ENCODE assay signal across 17 cellular contexts in the genomic region with DNA sequence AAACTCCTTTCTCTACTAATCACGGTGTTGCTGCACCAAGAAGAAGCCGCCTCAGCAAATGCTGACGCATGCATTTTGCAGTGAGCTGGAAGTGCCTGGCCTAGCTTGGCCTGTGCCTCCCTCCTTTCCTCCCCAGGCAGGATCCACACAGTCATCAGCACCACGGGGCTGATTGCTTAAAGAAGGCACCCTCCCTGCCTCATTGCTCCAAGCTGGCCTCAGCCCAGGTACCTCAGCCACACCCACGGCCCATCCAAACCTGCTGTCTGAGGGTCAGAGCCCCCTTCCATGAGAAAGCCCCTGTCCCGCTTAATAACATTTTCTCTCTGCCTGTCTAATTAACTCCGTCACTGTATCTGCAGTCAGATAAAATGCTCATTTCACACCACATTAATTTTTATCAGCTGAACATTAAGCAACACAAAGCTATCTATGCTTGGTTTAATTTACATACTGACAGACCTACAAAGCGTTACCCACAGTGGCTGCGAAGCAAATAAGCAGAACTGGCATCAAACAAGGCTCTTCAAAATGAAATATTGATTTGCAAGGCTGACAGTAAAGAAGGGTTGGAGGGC.
A peak's percentile ranks its signal among the peaks of the same experiment; 100 is the strongest.
DNase-seq lines count a peak whose midpoint lies in the region; ATAC-seq, FAIRE-seq and TF ChIP-seq lines count a peak whose summit lies in the region.
"Had no signal": no experiment of that assay in that cellular context is flagged by ENCODE, and none has a peak within 500 bp of the region (broad histone marks: within the 10 kb centered on the region; RNA-seq: fewer than 3 reads in every experiment).

No MANE protein-coding gene starts in this region.

- no peak for DNase-seq in A549 (ENCODE audit: low read depth in 1 of 2, low spot score in 1 of 2)
- peak in 1 of 3 donors; percentile 37 for DNase-seq in CD4-positive, CD25-positive, alpha-beta regulatory T cell
- DNase-seq in lower leg skin (ENCODE audit: low spot score in 2 of 2) = peak; percentile 43 to 84
- DNase-seq in EL = no peak
- no peak for DNase-seq in caudate nucleus (lab: John Stamatoyannopoulos, UW)
- DNase-seq: activated gamma-delta T cell treated with Interleukin-2 at 50 U/mL for 16 hours, DMS153, NCI-H1417 treated with DMSO at 0.1 percent for 48 hours, NCI-H2227 treated with DMSO at 0.1 percent for 48 hours, psoas muscle, SHP77 treated with DMSO at 0.1 percent for 48 hours, tibial artery had no signal

- 44% methylated on average over 9 of the region's 9 CpGs for WGBS in A549 (ENCODE audit: missing lambda C conversion rate)
- 54 to 67% methylated on average over 9 of the region's 9 CpGs for WGBS in lower leg skin, 2 donors

- no peaks in the 10 kb centered on the region for H3K36me3 ChIP-seq in CD4-positive, CD25-positive, alpha-beta regulatory T cell (ENCODE audit: control insufficient read depth, insufficient read depth, low read length)
- H3K36me3 ChIP-seq: tibial artery had no signal

- H3K4me3 ChIP-seq in A549 (no peak overlapping the region), lower leg skin (ENCODE audit: low read depth, poor library complexity, severe bottlenecking) (no peak overlapping the region)
- peak overlapping the region; percentile 58 for H3K4me3 ChIP-seq in CD4-positive, CD25-positive, alpha-beta regulatory T cell (ENCODE audit: low read depth, low read length)
- H3K4me3 ChIP-seq: psoas muscle, tibial artery had no signal

- no peaks in the 10 kb centered on the region for H3K9me3 ChIP-seq in A549
- H3K9me3 ChIP-seq in CD4-positive, CD25-positive, alpha-beta regulatory T cell (ENCODE audit: control insufficient read depth in 2 of 2, low read length in 2 of 2) = peaks cover 13 to 17% of the 10 kb centered on the region in 2 experiments

- H3K4me1 ChIP-seq in A549 = no peaks in the 10 kb centered on the region
- peaks cover 14% of the 10 kb centered on the region for H3K4me1 ChIP-seq in CD4-positive, CD25-positive, alpha-beta regulatory T cell (ENCODE audit: control insufficient read depth, insufficient read depth, low read length, poor library complexity, severe bottlenecking)
- H3K4me1 ChIP-seq: psoas muscle, tibial artery had no signal

- H3K27ac Mint-ChIP-seq in CD4-positive, CD25-positive, alpha-beta regulatory T cell = peak overlapping the region; percentile 52 to 92 (median 78)
- H3K27ac Mint-ChIP-seq in activated T-helper 17 cell treated with anti-CD3 and anti-CD28 coated beads, Interleukin-2, amount 50 U/mL, for 72 hours = peak overlapping the region; percentile 89
- H3K27ac Mint-ChIP-seq: T-helper 2 cell treated with Interferon-gamma antibody and Interleukin-4, amounts not matched to agents 5 μg/mL and 100 μg/mL, for 36 hours had no signal

- peak overlapping the region in 1 of 4 donors; percentile 75 for H3K4me3 Mint-ChIP-seq in CD4-positive, CD25-positive, alpha-beta regulatory T cell
- H3K4me3 Mint-ChIP-seq in activated T-helper 17 cell treated with anti-CD3 and anti-CD28 coated beads, Interleukin-2, amount 50 U/mL, for 72 hours = peak overlapping the region; percentile 87
- H3K4me3 Mint-ChIP-seq: T-helper 2 cell treated with Interferon-gamma antibody and Interleukin-4, amounts not matched to agents 5 μg/mL and 100 μg/mL, for 36 hours had no signal

- H3K27me3 ChIP-seq in CD4-positive, CD25-positive, alpha-beta regulatory T cell (ENCODE audit: control insufficient read depth, insufficient read depth, low read length) = no peaks in the 10 kb centered on the region
- H3K27me3 ChIP-seq: tibial artery had no signal

- TF ChIP-seq RAD21 in A549 (conservative IDR thresholded peaks at IDR 0.05 in 1 of 2, IDR thresholded peaks at IDR 0.05 in 1 of 2) = no peak

- no peak for FAIRE-seq in A549 (lab: Jason Lieb, UNC)
- FAIRE-seq: GM18507 had no signal

- CTCF ChIA-PET in A549 (lab: Yijun Ruan, JAX) = no interaction called here

- no peak overlapping the region for H3K27ac ChIP-seq in A549
- H3K27ac ChIP-seq in CD4-positive, CD25-positive, alpha-beta regulatory T cell (ENCODE audit: insufficient read depth, low read length, poor library complexity, severe bottlenecking) = peak overlapping the region; percentile 60
- no peak overlapping the region for H3K27ac ChIP-seq in caudate nucleus (ENCODE audit: low read depth, low read length)
- H3K27ac ChIP-seq: psoas muscle, tibial artery had no signal

- peaks cover 5% of the 10 kb centered on the region for H3K36me3 Mint-ChIP-seq in CD4-positive, CD25-positive, alpha-beta regulatory T cell
- H3K36me3 Mint-ChIP-seq in activated T-helper 17 cell treated with anti-CD3 and anti-CD28 coated beads, Interleukin-2, amount 50 U/mL, for 72 hours (ENCODE audit: low read depth) = peaks cover 31% of the 10 kb centered on the region

- no peak overlapping the region for H3K4me2 ChIP-seq in A549

- TF ChIP-seq POLR2A in A549 (IDR thresholded peaks at IDR 0.05; ENCODE audit: low read length) (no peak), lower leg skin (IDR thresholded peaks at IDR 0.05) (no peak)

- POLR2A ChIA-PET in A549 (lab: Yijun Ruan, JAX) = no interaction called here

- TF ChIP-seq EP300 in A549 (IDR thresholded peaks at IDR 0.05) = no peak

- H3K27me3 Mint-ChIP-seq in CD4-positive, CD25-positive, alpha-beta regulatory T cell = no peaks in the 10 kb centered on the region
- H3K27me3 Mint-ChIP-seq in activated T-helper 17 cell treated with anti-CD3 and anti-CD28 coated beads, Interleukin-2, amount 50 U/mL, for 72 hours = no peaks in the 10 kb centered on the region
- H3K27me3 Mint-ChIP-seq: activated CD4-positive, alpha-beta T cell treated with anti-CD3 and anti-CD28 coated beads, Interleukin-2, amount 10 ng/mL, durations not matched to agents 24 days and 14 days had no signal

- TF ChIP-seq CTCF in A549 (IDR thresholded peaks at IDR 0.05) (no peak), lower leg skin (IDR thresholded peaks at IDR 0.05) (no peak)

- ATAC-seq in A549 (no peak), GM18498 (IDR thresholded peaks at IDR 0.05; ENCODE audit: unreplicated experiment) (no peak)
- ATAC-seq in CD4-positive, CD25-positive, alpha-beta regulatory T cell (ENCODE audit: low read depth in 2 of 2) = peak; percentile 48 to 54
- peak; percentile 67 for ATAC-seq in activated T-helper 17 cell treated with anti-CD3 and anti-CD28 coated beads, Interleukin-2, amount 50 U/mL, for 72 hours (replicated peaks)
- ATAC-seq: psoas muscle had no signal

- intact Hi-C loops in lower leg skin (cut with DNase I; ENCODE audit: low total_unique reads) = no loop called here

- peaks cover 0 to 17% (median 0%) of the 10 kb centered on the region in 7 donors for H3K9me3 Mint-ChIP-seq in CD4-positive, CD25-positive, alpha-beta regulatory T cell
- peaks cover 5% of the 10 kb centered on the region for H3K9me3 Mint-ChIP-seq in activated T-helper 17 cell treated with anti-CD3 and anti-CD28 coated beads, Interleukin-2, amount 50 U/mL, for 72 hours

- peaks cover 5 to 31% (median 10%) of the 10 kb centered on the region in 4 donors for H3K4me1 Mint-ChIP-seq in CD4-positive, CD25-positive, alpha-beta regulatory T cell
- H3K4me1 Mint-ChIP-seq in activated T-helper 17 cell treated with anti-CD3 and anti-CD28 coated beads, Interleukin-2, amount 50 U/mL, for 72 hours = peaks cover 58% of the 10 kb centered on the region

TF ChIP-seq in A549, 52 proteins besides CTCF, POLR2A, EP300 and RAD21:
- TF ChIP-seq SREBF2 (IDR thresholded peaks at IDR 0.05) (no peak), MAFK (IDR thresholded peaks at IDR 0.05; ENCODE audit: partially characterized antibody) (peak; percentile 86)
TF ChIP-seq in A549: peak in this region for 1.

Comparison
In these comparisons a context has a peak if more than half of its experiments do, and no peak if none do; other contexts are left out.
1. ATAC-seq: peak in CD4-positive, CD25-positive, alpha-beta regulatory T cell (2 of 2) and activated T-helper 17 cell treated with anti-CD3 and anti-CD28 coated beads, Interleukin-2, amount 50 U/mL, for 72 hours (single experiment); none in A549 (0 of 2) and GM18498 (single experiment).
2. DNase-seq: peak in lower leg skin (2 of 2); none in A549 (0 of 2), EL (single experiment) and caudate nucleus (0 of 61).